In the genomic region with DNA sequence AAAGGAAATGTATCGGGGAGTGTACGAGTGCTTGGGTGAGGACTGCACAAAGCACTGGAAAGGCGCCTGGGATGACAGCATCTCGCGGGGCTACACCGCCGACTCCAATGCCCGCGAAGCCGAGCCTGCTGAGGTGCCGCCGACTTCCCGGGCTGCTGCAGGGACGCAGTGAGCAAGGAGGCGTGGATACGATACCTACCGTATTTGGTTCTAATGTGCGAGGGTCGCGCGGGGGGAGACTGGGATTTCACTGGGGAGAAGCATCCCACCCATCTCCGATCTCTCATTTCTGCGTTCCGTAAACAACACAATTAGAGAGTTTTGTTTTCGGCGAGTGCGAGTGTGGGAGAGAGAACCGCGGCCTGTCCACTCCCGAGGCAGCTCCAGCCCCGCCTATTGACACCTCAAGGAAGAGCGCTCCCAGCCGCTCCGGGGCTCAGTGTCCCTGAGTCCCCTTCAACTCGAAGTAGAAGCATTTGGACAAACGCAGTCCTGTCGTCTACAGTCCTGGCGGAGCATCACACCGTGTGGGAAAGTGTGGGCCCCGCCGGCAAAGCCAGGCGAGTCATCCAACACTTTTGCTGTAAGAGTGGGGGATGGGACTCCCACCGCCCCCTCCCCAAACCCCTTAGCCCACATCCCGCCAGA, we compare ENCODE assay signal across 8 cellular contexts. TPM values are rescaled to one million over a fixed set of nuclear protein-coding genes. Genes with fewer than 3 reads are reported as not detected.
A peak's percentile ranks its signal among the peaks of the same experiment; 100 is the strongest.
DNase-seq lines count a peak whose midpoint lies in the region; ATAC-seq and TF ChIP-seq lines count a peak whose summit lies in the region.

No MANE protein-coding gene starts in this region.

- peaks cover 45% of the 10 kb centered on the region for H3K27me3 Mint-ChIP-seq in memory B cell

- no peak for DNase-seq in AG04449 (ENCODE audit: low read depth, low spot score)
- peak; percentile 23 for DNase-seq in RPMI7951 (ENCODE audit: low read depth)
- no peak for DNase-seq in dorsolateral prefrontal cortex
- no peak for DNase-seq in memory B cell (ENCODE audit: low spot score in 2 of 2)
- DNase-seq in upper lobe of right lung: peak; percentile 76
- no peak for DNase-seq in stimulated activated CD4-positive, alpha-beta T cell treated with anti-CD3 and anti-CD28 coated beads, Interleukin-2, amount 100 ng/mL, for 48 hours

- H3K36me3 Mint-ChIP-seq in memory B cell: peaks cover 5% of the 10 kb centered on the region

- ATAC-seq in GM18505 (IDR thresholded peaks at IDR 0.05; ENCODE audit: unreplicated experiment) (peak; percentile 31), HG03135 (IDR thresholded peaks at IDR 0.05; ENCODE audit: unreplicated experiment) (peak; percentile 10), memory B cell (ENCODE audit: low read depth) (peak; percentile 4), upper lobe of right lung (peak; percentile 3)

- H3K4me3 Mint-ChIP-seq in memory B cell: peak overlapping the region; percentile 89

- H3K27ac ChIP-seq in dorsolateral prefrontal cortex (peak overlapping the region in 43 of 59 donors; percentile 3 to 86 (median 58)), upper lobe of right lung (peak overlapping the region; percentile 88)

- H3K4me3 ChIP-seq in AG04449 (ENCODE audit: low read depth, low read length) (peak overlapping the region; percentile 52), dorsolateral prefrontal cortex (peak overlapping the region; percentile 43 to 77 (median 64)), upper lobe of right lung (peak overlapping the region; percentile 67)

- H3K27ac Mint-ChIP-seq in memory B cell: peak overlapping the region; percentile 73

- no peak for TF ChIP-seq POLR2A in GM18505 (IDR thresholded peaks at IDR 0.05; ENCODE audit: borderline replicate concordance, extremely low read depth, insufficient read depth, insufficient read length)

- H3K9me3 Mint-ChIP-seq in memory B cell: peaks cover 7% of the 10 kb centered on the region

- POLR2A ChIA-PET in AG04449 (lab: Yijun Ruan, JAX): no interaction called here

- CTCF ChIA-PET in AG04449 (lab: Yijun Ruan, JAX): interaction anchor here (1.1 to 1.5 kb wide), 3 partner anchors 14 to 795 kb away, joined by 3 read pairs; no protein-coding TSS in a partner anchor

- peaks cover 23 to 100% (median 90%) of the 10 kb centered on the region in 45 donors for H3K27me3 ChIP-seq in dorsolateral prefrontal cortex
- peaks cover 66% of the 10 kb centered on the region for H3K27me3 ChIP-seq in upper lobe of right lung

- H3K36me3 ChIP-seq in upper lobe of right lung: no peaks in the 10 kb centered on the region

- TF ChIP-seq CTCF in AG04449 (IDR thresholded peaks at IDR 0.05; ENCODE audit: insufficient read depth, low read length, missing control alignments) (no peak), dorsolateral prefrontal cortex (IDR thresholded peaks at IDR 0.05 in 54 of 56, conservative IDR thresholded peaks at IDR 0.05 in 2 of 56; ENCODE audit: low read depth in 1 of 56, partially characterized antibody in 56 of 56) (peak in 2 of 56 donors; percentile 6 to 24), upper lobe of right lung (IDR thresholded peaks at IDR 0.05) (no peak)

- intact Hi-C loops in dorsolateral prefrontal cortex (cut with DNase I) (loop anchor here (5.0 to 10.0 kb wide), 3 partner anchors 437 to 797 kb away; no protein-coding TSS in a partner anchor), upper lobe of right lung (cut with DNase I) (no loop called here)

- peaks cover 18% of the 10 kb centered on the region for H3K4me1 ChIP-seq in upper lobe of right lung

- H3K9me3 ChIP-seq in upper lobe of right lung: no peaks in the 10 kb centered on the region

- H3K4me1 Mint-ChIP-seq in memory B cell: peaks cover 20% of the 10 kb centered on the region

RNA-seq across cellular contexts. Expression of a gene that starts 1.8 kb away (rescaled TPM):
- 12.3 and 13.3 TPM in 2 replicates for total RNA-seq in RPMI7951 (2014; rRNA removed; shearing (Covaris generic))
- total RNA-seq in dorsolateral prefrontal cortex: 10 to 100 TPM in 51 of 120 experiments, 1 to 10 TPM in 69; 4.0 to 25.0 (median 9.4) TPM
- total RNA-seq in upper lobe of right lung: 87.8 TPM

Comparison
In these comparisons a context has a peak if more than half of its experiments do, and no peak if none do; other contexts are left out.
1. DNase-seq: peak in RPMI7951 (single experiment) and upper lobe of right lung (single experiment); none in AG04449 (single experiment), dorsolateral prefrontal cortex (0 of 10), memory B cell (0 of 2) and stimulated activated CD4-positive, alpha-beta T cell treated with anti-CD3 and anti-CD28 coated beads, Interleukin-2, amount 100 ng/mL, for 48 hours (0 of 2).
2. Peak in every context shown above with its lines, with median percentiles within 50 percentile points of each other: H3K4me3 ChIP-seq and ATAC-seq.